ENCODE assay signal across 25 cellular contexts in genomic region chr18:76668546-76668945, GRCh38.
"Had no signal": no experiment of that assay in that cellular context is flagged by ENCODE, and none has a peak within 500 bp of the region (broad histone marks: within the 10 kb centered on the region; RNA-seq: fewer than 3 reads in every experiment).

No MANE protein-coding gene starts in this region.

- DNase-seq: central memory CD4-positive, alpha-beta T cell; dorsolateral prefrontal cortex; effector CD4-positive, alpha-beta T cell; foreskin fibroblast; gastrocnemius medialis; heart left ventricle; hippocampal formation; mucosa of descending colon; naive B cell; occipital lobe; stimulated activated CD4-positive, alpha-beta T cell treated with anti-CD3 and anti-CD28 coated beads, Interleukin-2, amount 100 ng/mL, for 24 hours; stimulated activated CD4-positive, alpha-beta T cell treated with anti-CD3 and anti-CD28 coated beads, Interleukin-4, amount 100 ng/mL, for 24 hours; stimulated activated naive CD4-positive, alpha-beta T cell treated with Interleukin-2 at 50 U/mL for 16 hours; stomach; thyroid gland; trophoblast cell had no signal

- H3K4me1 ChIP-seq: gastrocnemius medialis, parathyroid adenoma, stomach, thyroid gland had no signal

- H3K36me3 ChIP-seq: gastrocnemius medialis, heart left ventricle, stomach, thyroid gland had no signal

- H3K27ac ChIP-seq: dorsolateral prefrontal cortex, epithelial cell of prostate, gastrocnemius medialis, heart left ventricle, parathyroid adenoma, stomach, thyroid gland had no signal

- ATAC-seq: esophagus mucosa; gastrocnemius medialis; heart left ventricle; left lobe of liver; mucosa of descending colon; natural killer cell treated with Interleukin-12 subunit alpha and Interleukin-12 subunit beta and Interleukin-15 and Interleukin-18, amount 100 ng/mL, for 72 hours; sciatic nerve; stimulated activated effector memory CD8-positive, alpha-beta T cell treated with anti-CD3 and anti-CD28 coated beads, Interleukin-12 subunit alpha, Interleukin-12 subunit beta, amount 100 ng/mL, for 72 hours had no signal

- H3K4me2 ChIP-seq: smooth muscle cell had no signal

- H3K4me3 ChIP-seq: dorsolateral prefrontal cortex, gastrocnemius medialis, heart left ventricle, lung, mucosa of descending colon, smooth muscle cell, stomach, thyroid gland had no signal

- H3K9me3 ChIP-seq: gastrocnemius medialis, heart left ventricle, mucosa of descending colon, stomach, thyroid gland had no signal

- H2AFZ ChIP-seq: parathyroid adenoma had no signal

- H3K27me3 ChIP-seq: gastrocnemius medialis, stomach, thyroid gland had no signal

- H3K9ac ChIP-seq: parathyroid adenoma had no signal
